In the genomic region with DNA sequence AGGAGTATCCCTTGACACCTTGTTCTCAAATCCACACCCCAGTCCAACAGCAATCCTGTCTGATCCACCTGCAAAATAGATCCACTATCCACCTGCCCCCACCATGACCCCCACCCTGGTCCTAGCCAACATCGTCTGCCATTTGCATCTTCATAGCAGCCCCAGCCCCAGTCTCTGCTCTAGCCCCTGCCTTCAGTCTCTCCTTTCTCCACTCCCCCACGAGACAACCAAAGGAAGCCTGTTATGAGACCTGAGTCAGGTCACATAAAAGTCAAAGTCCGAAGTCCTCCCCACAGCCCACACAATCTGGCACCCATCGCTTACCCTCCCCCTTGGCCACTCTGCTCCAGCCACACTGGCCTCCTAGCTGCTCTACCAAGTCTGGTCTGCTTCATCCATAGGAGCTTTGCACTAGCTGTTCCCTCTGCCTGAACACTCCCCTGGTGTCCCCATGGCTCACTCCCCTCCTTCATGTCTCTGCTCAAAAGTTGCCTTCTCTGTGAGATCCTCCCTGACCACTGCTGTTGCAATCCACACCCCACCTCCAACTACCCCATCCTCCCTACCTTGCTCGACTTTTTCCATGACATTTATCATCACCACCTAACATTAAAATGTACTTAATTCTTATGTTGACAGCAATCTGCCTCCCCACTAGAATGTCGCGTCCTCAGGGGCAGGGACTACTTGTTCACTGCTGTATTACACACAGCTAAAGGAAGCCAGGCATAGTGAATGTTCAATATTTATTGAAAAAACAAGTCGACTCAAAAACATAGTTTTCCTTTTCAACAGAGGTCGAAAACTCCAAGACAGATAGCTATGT, we compare ENCODE assay signal across 1 cellular context.
A peak's percentile ranks its signal among the peaks of the same experiment; 100 is the strongest.
TF ChIP-seq lines count a peak whose summit lies in the region.

No MANE protein-coding gene starts in this region.

TF ChIP-seq in H1, 55 proteins besides CTCF, POLR2A, EP300 and RAD21:
- TF ChIP-seq BACH1 (IDR thresholded peaks at IDR 0.05; ENCODE audit: low read length) (no peak), POLR2AphosphoS5 (IDR thresholded peaks at IDR 0.05; ENCODE audit: low read depth, low read length) (peak; percentile 88)
